16 cellular contexts compared by ENCODE assay signal in genomic region chr6:45576648-45577624, GRCh38.
DNase-seq lines count a peak whose midpoint lies in the region; ATAC-seq and TF ChIP-seq lines count a peak whose summit lies in the region.
"Had no signal": no experiment of that assay in that cellular context is flagged by ENCODE, and none has a peak within 500 bp of the region (broad histone marks: within the 10 kb centered on the region; RNA-seq: fewer than 3 reads in every experiment).

No MANE protein-coding gene starts in this region.

- DNase-seq in DMS79 (lab: John Stamatoyannopoulos, UW): peak; percentile 37
- peak; percentile 22 for DNase-seq in RPMI8226
- DNase-seq in Right ventricle myocardium superior: peak; percentile 79
- peak in 6 of 10 donors; percentile 13 to 82 (median 51) for DNase-seq in posterior cingulate gyrus
- DNase-seq in GM13977 (ENCODE audit: low spot score): no peak
- no peak for DNase-seq in Kasumi-1 (lab: John Stamatoyannopoulos, UW)
- no peak for DNase-seq in activated CD4-positive, alpha-beta T cell treated with anti-CD3 and anti-CD28 coated beads for 1 hour
- DNase-seq: activated T-cell treated with anti-CD3 and anti-CD28 coated beads, Interleukin-2, amount 50 U/mL, for 72 hours; AML-193; DND-41; Karpas-422; NCI-H187 treated with DMSO at 0.1 percent for 48 hours; NCI-H774; occipital lobe; T1000 had no signal

- intact Hi-C loops in Right ventricle myocardium superior (cut with DNase I) (no loop called here), posterior cingulate gyrus (cut with DNase I) (no loop called here)

- TF ChIP-seq CTCF in GM13977 (IDR thresholded peaks at IDR 0.05; ENCODE audit: extremely low read depth, insufficient read depth, missing control alignments): no peak

- ATAC-seq in Right ventricle myocardium superior (ENCODE audit: poor library complexity) (peak; percentile 97), HG03565 (IDR thresholded peaks at IDR 0.05; ENCODE audit: unreplicated experiment) (no peak)
- ATAC-seq: activated T-cell treated with anti-CD3 and anti-CD28 coated beads, Interleukin-2, amount 50 U/mL, for 72 hours had no signal

- in situ Hi-C loops in GM13977 (cut with MboI; ENCODE audit: low pct_unique_long_range_greater_than_20kb, low sequenced_read_pairs, unreplicated experiment): no loop called here

Comparison
In these comparisons a context has a peak if more than half of its experiments do, and no peak if none do; other contexts are left out.
1. DNase-seq: peak in DMS79 (single experiment), RPMI8226 (single experiment), Right ventricle myocardium superior (single experiment) and posterior cingulate gyrus (6 of 10); none in GM13977 (single experiment), Kasumi-1 (0 of 2) and activated CD4-positive, alpha-beta T cell treated with anti-CD3 and anti-CD28 coated beads for 1 hour (single experiment).